1 cellular context compared by ENCODE assay signal in the genomic region with DNA sequence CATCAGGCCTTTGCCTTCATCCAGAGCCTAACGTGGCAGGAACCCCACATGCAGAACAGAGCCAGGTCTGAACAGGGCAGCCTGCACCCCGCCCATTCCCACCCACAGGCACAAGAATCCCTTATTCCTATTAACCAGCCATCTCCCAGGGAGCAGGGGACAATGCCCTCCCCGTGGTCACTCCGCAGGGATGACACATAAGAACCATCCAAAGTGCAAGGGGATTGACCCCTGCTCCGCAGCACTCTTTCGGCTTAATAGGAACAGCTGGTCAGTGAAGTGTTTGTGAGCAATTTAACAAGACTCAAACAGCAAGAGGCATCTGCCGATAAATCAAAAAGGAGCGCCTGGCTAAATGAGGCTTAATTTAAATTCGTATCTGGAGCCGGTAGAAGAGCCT.
TF ChIP-seq lines count a peak whose summit lies in the region.

No MANE protein-coding gene starts in this region.

TF ChIP-seq in GM23338, 12 proteins besides CTCF, POLR2A, EP300 and RAD21 (continued from another document):
- TF ChIP-seq, protein P1, sequence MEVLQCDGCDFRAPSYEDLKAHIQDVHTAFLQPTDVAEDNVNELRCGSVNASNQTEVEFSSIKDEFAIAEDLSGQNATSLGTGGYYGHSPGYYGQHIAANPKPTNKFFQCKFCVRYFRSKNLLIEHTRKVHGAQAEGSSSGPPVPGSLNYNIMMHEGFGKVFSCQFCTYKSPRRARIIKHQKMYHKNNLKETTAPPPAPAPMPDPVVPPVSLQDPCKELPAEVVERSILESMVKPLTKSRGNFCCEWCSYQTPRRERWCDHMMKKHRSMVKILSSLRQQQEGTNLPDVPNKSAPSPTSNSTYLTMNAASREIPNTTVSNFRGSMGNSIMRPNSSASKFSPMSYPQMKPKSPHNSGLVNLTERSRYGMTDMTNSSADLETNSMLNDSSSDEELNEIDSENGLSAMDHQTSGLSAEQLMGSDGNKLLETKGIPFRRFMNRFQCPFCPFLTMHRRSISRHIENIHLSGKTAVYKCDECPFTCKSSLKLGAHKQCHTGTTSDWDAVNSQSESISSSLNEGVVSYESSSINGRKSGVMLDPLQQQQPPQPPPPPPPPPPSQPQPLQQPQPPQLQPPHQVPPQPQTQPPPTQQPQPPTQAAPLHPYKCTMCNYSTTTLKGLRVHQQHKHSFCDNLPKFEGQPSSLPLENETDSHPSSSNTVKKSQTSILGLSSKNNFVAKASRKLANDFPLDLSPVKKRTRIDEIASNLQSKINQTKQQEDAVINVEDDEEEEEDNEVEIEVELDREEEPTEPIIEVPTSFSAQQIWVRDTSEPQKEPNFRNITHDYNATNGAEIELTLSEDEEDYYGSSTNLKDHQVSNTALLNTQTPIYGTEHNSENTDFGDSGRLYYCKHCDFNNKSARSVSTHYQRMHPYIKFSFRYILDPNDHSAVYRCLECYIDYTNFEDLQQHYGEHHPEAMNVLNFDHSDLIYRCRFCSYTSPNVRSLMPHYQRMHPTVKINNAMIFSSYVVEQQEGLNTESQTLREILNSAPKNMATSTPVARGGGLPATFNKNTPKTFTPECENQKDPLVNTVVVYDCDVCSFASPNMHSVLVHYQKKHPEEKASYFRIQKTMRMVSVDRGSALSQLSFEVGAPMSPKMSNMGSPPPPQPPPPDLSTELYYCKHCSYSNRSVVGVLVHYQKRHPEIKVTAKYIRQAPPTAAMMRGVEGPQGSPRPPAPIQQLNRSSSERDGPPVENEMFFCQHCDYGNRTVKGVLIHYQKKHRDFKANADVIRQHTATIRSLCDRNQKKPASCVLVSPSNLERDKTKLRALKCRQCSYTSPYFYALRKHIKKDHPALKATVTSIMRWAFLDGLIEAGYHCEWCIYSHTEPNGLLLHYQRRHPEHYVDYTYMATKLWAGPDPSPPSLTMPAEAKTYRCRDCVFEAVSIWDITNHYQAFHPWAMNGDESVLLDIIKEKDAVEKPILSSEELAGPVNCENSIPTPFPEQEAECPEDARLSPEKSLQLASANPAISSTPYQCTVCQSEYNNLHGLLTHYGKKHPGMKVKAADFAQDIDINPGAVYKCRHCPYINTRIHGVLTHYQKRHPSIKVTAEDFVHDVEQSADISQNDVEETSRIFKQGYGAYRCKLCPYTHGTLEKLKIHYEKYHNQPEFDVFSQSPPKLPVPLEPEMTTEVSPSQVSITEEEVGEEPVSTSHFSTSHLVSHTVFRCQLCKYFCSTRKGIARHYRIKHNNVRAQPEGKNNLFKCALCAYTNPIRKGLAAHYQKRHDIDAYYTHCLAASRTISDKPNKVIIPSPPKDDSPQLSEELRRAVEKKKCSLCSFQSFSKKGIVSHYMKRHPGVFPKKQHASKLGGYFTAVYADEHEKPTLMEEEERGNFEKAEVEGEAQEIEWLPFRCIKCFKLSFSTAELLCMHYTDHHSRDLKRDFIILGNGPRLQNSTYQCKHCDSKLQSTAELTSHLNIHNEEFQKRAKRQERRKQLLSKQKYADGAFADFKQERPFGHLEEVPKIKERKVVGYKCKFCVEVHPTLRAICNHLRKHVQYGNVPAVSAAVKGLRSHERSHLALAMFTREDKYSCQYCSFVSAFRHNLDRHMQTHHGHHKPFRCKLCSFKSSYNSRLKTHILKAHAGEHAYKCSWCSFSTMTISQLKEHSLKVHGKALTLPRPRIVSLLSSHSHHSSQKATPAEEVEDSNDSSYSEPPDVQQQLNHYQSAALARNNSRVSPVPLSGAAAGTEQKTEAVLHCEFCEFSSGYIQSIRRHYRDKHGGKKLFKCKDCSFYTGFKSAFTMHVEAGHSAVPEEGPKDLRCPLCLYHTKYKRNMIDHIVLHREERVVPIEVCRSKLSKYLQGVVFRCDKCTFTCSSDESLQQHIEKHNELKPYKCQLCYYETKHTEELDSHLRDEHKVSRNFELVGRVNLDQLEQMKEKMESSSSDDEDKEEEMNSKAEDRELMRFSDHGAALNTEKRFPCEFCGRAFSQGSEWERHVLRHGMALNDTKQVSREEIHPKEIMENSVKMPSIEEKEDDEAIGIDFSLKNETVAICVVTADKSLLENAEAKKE (CRISPR knock-in tag; IDR thresholded peaks at IDR 0.05): no peak
- TF ChIP-seq POLR2AphosphoS5 (IDR thresholded peaks at IDR 0.05; ENCODE audit: low read depth) (no peak), NANOG (IDR thresholded peaks at IDR 0.05; ENCODE audit: borderline replicate concordance) (no peak), STAT1 (IDR thresholded peaks at IDR 0.05; ENCODE audit: unreplicated experiment) (no peak), ZNF114 (CRISPR knock-in tag; IDR thresholded peaks at IDR 0.05) (no peak)
- TF ChIP-seq, protein P2, sequence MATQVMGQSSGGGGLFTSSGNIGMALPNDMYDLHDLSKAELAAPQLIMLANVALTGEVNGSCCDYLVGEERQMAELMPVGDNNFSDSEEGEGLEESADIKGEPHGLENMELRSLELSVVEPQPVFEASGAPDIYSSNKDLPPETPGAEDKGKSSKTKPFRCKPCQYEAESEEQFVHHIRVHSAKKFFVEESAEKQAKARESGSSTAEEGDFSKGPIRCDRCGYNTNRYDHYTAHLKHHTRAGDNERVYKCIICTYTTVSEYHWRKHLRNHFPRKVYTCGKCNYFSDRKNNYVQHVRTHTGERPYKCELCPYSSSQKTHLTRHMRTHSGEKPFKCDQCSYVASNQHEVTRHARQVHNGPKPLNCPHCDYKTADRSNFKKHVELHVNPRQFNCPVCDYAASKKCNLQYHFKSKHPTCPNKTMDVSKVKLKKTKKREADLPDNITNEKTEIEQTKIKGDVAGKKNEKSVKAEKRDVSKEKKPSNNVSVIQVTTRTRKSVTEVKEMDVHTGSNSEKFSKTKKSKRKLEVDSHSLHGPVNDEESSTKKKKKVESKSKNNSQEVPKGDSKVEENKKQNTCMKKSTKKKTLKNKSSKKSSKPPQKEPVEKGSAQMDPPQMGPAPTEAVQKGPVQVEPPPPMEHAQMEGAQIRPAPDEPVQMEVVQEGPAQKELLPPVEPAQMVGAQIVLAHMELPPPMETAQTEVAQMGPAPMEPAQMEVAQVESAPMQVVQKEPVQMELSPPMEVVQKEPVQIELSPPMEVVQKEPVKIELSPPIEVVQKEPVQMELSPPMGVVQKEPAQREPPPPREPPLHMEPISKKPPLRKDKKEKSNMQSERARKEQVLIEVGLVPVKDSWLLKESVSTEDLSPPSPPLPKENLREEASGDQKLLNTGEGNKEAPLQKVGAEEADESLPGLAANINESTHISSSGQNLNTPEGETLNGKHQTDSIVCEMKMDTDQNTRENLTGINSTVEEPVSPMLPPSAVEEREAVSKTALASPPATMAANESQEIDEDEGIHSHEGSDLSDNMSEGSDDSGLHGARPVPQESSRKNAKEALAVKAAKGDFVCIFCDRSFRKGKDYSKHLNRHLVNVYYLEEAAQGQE (IDR thresholded peaks at IDR 0.05; ENCODE audit: unreplicated experiment): no peak
